In genomic region chr6:5754904-5755303, GRCh38 we compare ENCODE assay signal across 23 cellular contexts.
"Had no signal": no experiment of that assay in that cellular context is flagged by ENCODE, and none has a peak within 500 bp of the region (broad histone marks: within the 10 kb centered on the region; RNA-seq: fewer than 3 reads in every experiment).

No MANE protein-coding gene starts in this region.

- ATAC-seq: effector memory CD8-positive, alpha-beta T cell; foreskin keratinocyte; gastroesophageal sphincter; heart right ventricle; left cardiac atrium; left lung; left ventricle myocardium superior; lower lobe of right lung; mucosa of descending colon had no signal

- H3K4me1 ChIP-seq: colonic mucosa, foreskin keratinocyte, left lung, lower lobe of right lung had no signal

- H3K27ac ChIP-seq: colonic mucosa, esophagus muscularis mucosa, foreskin keratinocyte, gastroesophageal sphincter, heart right ventricle, left lung, lower lobe of right lung had no signal

- DNase-seq: colonic mucosa; cortex of kidney; effector CD8-positive, alpha-beta T cell; effector memory CD8-positive, alpha-beta T cell; foreskin keratinocyte; head of caudate nucleus; heart right ventricle; hippocampal formation; left cardiac atrium; left lung; left ventricle myocardium superior; lower lobe of right lung; mesenchymal stem cell; mucosa of descending colon; naive B cell had no signal

- H3K27me3 ChIP-seq: colonic mucosa, esophagus muscularis mucosa, foreskin keratinocyte, gastroesophageal sphincter, heart right ventricle, left lung had no signal

- FAIRE-seq: endothelial cell of umbilical vein, frontal cortex, islet of Langerhans, keratinocyte had no signal

- H3K36me3 ChIP-seq: colonic mucosa, esophagus muscularis mucosa, gastroesophageal sphincter, left lung, lower lobe of right lung had no signal

- H3K9me3 ChIP-seq: colonic mucosa had no signal

- H3K27me3 Mint-ChIP-seq: dendritic cell treated with granulocyte-macrophage colony-stimulating factor and Interleukin-4, amounts not matched to agents 40 ng/mL and 50 ng/mL, for 4 days; effector memory CD8-positive, alpha-beta T cell; naive B cell had no signal

- H3K4me3 Mint-ChIP-seq: dendritic cell treated with granulocyte-macrophage colony-stimulating factor and Interleukin-4, amounts not matched to agents 40 ng/mL and 50 ng/mL, for 4 days; effector memory CD8-positive, alpha-beta T cell; mesothelial cell of epicardium had no signal

- H3K27ac Mint-ChIP-seq: dendritic cell treated with granulocyte-macrophage colony-stimulating factor and Interleukin-4, amounts not matched to agents 40 ng/mL and 50 ng/mL, for 4 days; effector memory CD8-positive, alpha-beta T cell; mesothelial cell of epicardium had no signal

- H3K4me3 ChIP-seq: colonic mucosa, esophagus muscularis mucosa, gastroesophageal sphincter, heart right ventricle, left lung, lower lobe of right lung, mucosa of descending colon had no signal
